7 cellular contexts compared by ENCODE assay signal in genomic region chr7:142428094-142428493, GRCh38.
"Had no signal": no experiment of that assay in that cellular context is flagged by ENCODE, and none has a peak within 500 bp of the region (broad histone marks: within the 10 kb centered on the region; RNA-seq: fewer than 3 reads in every experiment).

No MANE protein-coding gene starts in this region.

- DNase-seq: GM23248, GOT3, H7, HFFc6 had no signal

- H3K27ac Mint-ChIP-seq: HFFc6, IgD-negative memory B cell had no signal

- H3K9me3 Mint-ChIP-seq: HFFc6, IgD-negative memory B cell had no signal

- H3K4me3 Mint-ChIP-seq: HFFc6, IgD-negative memory B cell had no signal

- ATAC-seq: HCT116, HepG2 had no signal

- H3K4me1 Mint-ChIP-seq: IgD-negative memory B cell had no signal
